In the genomic region with DNA sequence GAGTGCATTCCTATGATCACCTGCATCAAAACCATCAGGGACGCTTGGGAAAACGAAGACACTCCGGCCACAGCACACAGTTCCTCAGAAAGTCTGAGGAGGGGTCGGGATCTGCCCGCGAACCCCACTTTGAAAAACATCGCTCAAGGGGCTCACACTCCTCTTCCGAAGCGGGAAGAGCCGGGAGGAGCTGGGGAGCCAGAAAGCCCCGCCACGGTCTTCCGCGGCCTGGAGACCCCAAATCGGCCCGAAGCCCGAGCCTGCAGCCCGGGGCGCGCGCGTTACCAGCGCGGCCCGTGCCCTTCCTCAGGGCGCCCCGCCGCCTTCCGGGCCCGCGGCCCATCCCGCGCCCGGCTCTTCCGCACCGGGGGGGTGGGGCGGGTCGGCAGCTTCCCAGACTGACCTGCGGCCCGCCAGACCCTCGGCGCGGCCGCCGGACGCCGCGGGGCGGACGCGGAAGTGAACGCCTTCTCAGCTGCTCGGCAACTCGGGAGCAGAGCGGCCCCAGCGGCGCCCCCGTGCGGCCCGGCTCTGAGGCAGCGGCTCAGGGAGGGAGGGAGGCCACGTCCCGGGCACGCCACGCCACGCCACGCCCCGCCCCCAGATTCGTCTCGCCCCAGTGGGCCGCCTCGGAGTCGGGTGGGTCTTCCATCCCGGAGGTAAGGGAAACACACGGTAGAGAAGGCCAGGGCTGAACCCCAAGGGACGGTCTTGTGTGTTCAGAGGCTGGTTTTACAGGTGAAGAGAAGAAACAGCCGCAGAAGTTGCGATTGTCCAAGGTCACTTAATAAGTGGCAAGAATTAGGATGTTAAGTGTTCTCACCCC, we compare ENCODE assay signal across 8 cellular contexts.
DNase-seq lines count a peak whose midpoint lies in the region; ATAC-seq and TF ChIP-seq lines count a peak whose summit lies in the region.

Gene KCTD18 (minus strand): TSS at position 461 of the 826 bp plus-strand sequence. CDS start 3,052 bp downstream, outside the sequence.

- H3K27ac ChIP-seq in caudate nucleus (ENCODE audit: low read depth, low read length): peak within 1 kb of the TSS; percentile 75

- H3K4me3 ChIP-seq in AG09309 (ENCODE audit: control insufficient read depth, low read depth, low read length): peak within 1 kb of the TSS; percentile 83

- DNase-seq in AG09309 (ENCODE audit: low read depth) (peak; percentile 28), NCI-H345 (lab: John Stamatoyannopoulos, UW) (peak; percentile 90), caudate nucleus (lab: John Stamatoyannopoulos, UW) (peak in 60 of 61 donors; percentile 16 to 94 (median 85)), inferior parietal cortex (ENCODE audit: extremely low spot score) (peak; percentile 81)
- DNase-seq in activated CD4-positive, CD25-positive, alpha-beta regulatory T cell (lab: John Stamatoyannopoulos, UW): peak; percentile 82 to 90 (median 86)
- peak; percentile 82 to 90 for DNase-seq in stimulated activated CD4-positive, alpha-beta T cell treated with anti-CD3 and anti-CD28 coated beads, Interleukin-12 subunit alpha, Interleukin-12 subunit beta, amount 100 ng/mL, for 24 hours (ENCODE audit: low read depth in 2 of 2)

- peak; percentile 98 for ATAC-seq in GM18907 (IDR thresholded peaks at IDR 0.05; ENCODE audit: unreplicated experiment)
- ATAC-seq in HG03139 (IDR thresholded peaks at IDR 0.05; ENCODE audit: unreplicated experiment): peak; percentile 99

- TF ChIP-seq CTCF in AG09309 (IDR thresholded peaks at IDR 0.05; ENCODE audit: control insufficient read depth, insufficient read depth, low read depth, low read length, missing control alignments): peak; percentile 71

Comparison
In these comparisons a context has a peak if more than half of its experiments do, and no peak if none do; other contexts are left out.
1. Peak in every context shown above with its lines: DNase-seq, ATAC-seq, H3K4me3 ChIP-seq and H3K27ac ChIP-seq.
2. DNase-seq: peak in every context shown above with its lines; median percentile 90 in NCI-H345; 86 in activated CD4-positive, CD25-positive, alpha-beta regulatory T cell; 86 in stimulated activated CD4-positive, alpha-beta T cell treated with anti-CD3 and anti-CD28 coated beads, Interleukin-12 subunit alpha, Interleukin-12 subunit beta, amount 100 ng/mL, for 24 hours; 85 in caudate nucleus; 81 in inferior parietal cortex; 28 in AG09309.